Comparison of ENCODE assay signal across 9 cellular contexts in the genomic region with DNA sequence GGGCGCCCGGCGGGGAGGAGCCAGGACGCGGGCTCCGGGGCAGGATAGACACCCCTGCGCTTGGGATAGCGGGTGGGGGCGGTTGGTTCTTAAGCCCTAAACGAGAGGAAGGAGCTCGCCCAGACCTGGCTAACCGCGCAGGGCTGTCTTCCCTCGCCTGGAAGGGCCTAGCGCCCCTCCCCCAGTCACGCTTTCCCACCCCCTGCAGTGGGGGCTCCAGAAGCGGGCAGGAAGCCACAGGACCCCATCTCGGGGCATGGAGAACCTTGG. TPM values are rescaled to one million over a fixed set of nuclear protein-coding genes. Genes with fewer than 3 reads are reported as not detected.
A peak's percentile ranks its signal among the peaks of the same experiment; 100 is the strongest.
DNase-seq lines count a peak whose midpoint lies in the region; ATAC-seq and TF ChIP-seq lines count a peak whose summit lies in the region.
"Had no signal": no experiment of that assay in that cellular context is flagged by ENCODE, and none has a peak within 500 bp of the region (broad histone marks: within the 10 kb centered on the region; RNA-seq: fewer than 3 reads in every experiment).

No MANE protein-coding gene starts in this region.

- no peak for TF ChIP-seq POLR2A in esophagus muscularis mucosa (IDR thresholded peaks at IDR 0.05; ENCODE audit: low read depth)

- H3K27ac ChIP-seq in esophagus muscularis mucosa (replicated peaks in 1 of 4) (no peak overlapping the region), osteoblast (ENCODE audit: low read depth, low read length) (no peak overlapping the region)

- no peaks in the 10 kb centered on the region for H4K20me1 ChIP-seq in osteoblast (ENCODE audit: insufficient read depth, low read length)

- H3K36me3 ChIP-seq in esophagus muscularis mucosa (no peaks in the 10 kb centered on the region), osteoblast (ENCODE audit: insufficient read depth, low read length) (no peaks in the 10 kb centered on the region)

- H3K79me2 ChIP-seq in osteoblast (ENCODE audit: insufficient read depth, low read length): no peaks in the 10 kb centered on the region

- TF ChIP-seq CTCF in AG04449 (IDR thresholded peaks at IDR 0.05; ENCODE audit: insufficient read depth, low read length, missing control alignments): no peak
- no peak for TF ChIP-seq CTCF in esophagus muscularis mucosa (IDR thresholded peaks at IDR 0.05)
- no peak for TF ChIP-seq CTCF in osteoblast (IDR thresholded peaks at IDR 0.05; ENCODE audit: extremely low read depth, low read depth, low read length)

- peak overlapping the region; percentile 46 for H3K4me3 ChIP-seq in AG04449 (ENCODE audit: low read depth, low read length)
- H3K4me3 ChIP-seq in Jurkat, Clone E6-1 (ENCODE audit: low read length): peak overlapping the region; percentile 54
- H3K4me3 ChIP-seq in esophagus muscularis mucosa: peak overlapping the region; percentile 39 to 48 (median 44)
- H3K4me3 ChIP-seq in osteoblast (ENCODE audit: insufficient read depth, low read length): peak overlapping the region; percentile 63

- ATAC-seq in HG02981 (IDR thresholded peaks at IDR 0.05; ENCODE audit: unreplicated experiment): no peak

- peak overlapping the region; percentile 81 for H3K4me2 ChIP-seq in osteoblast (ENCODE audit: insufficient read depth, low read length)

- H3K4me1 ChIP-seq in esophagus muscularis mucosa: peaks cover 38 to 82% (median 71%) of the 10 kb centered on the region in 4 donors
- peaks cover 9% of the 10 kb centered on the region for H3K4me1 ChIP-seq in osteoblast (ENCODE audit: insufficient read depth, low read length)

- CTCF ChIA-PET in AG04449 (lab: Yijun Ruan, JAX): interaction anchor here (0.7 to 2.6 kb wide), 11 partner anchors 9 to 1095 kb away, joined by 3 to 10 read pairs (median 4); no protein-coding TSS in a partner anchor

- H3K27me3 ChIP-seq in esophagus muscularis mucosa: peaks cover 6 to 98% (median 83%) of the 10 kb centered on the region in 4 donors
- peaks cover 84% of the 10 kb centered on the region for H3K27me3 ChIP-seq in osteoblast (ENCODE audit: insufficient read depth, low read length)

- H3K9me3 ChIP-seq in esophagus muscularis mucosa (no peaks in the 10 kb centered on the region), osteoblast (ENCODE audit: low read depth, low read length) (no peaks in the 10 kb centered on the region)

- H2AFZ ChIP-seq in osteoblast (ENCODE audit: low read length): peak overlapping the region; percentile 51

- TF ChIP-seq EP300 in esophagus muscularis mucosa (IDR thresholded peaks at IDR 0.05): no peak

- no CpG with 5 or more reads among the region's 18 CpGs for WGBS in esophagus muscularis mucosa

- POLR2A ChIA-PET in AG04449 (lab: Yijun Ruan, JAX): no interaction called here

- no peak for DNase-seq in AG04449 (ENCODE audit: low read depth, low spot score)
- no peak for DNase-seq in Jurkat, Clone E6-1 (ENCODE audit: low read depth, low spot score)
- no peak for DNase-seq in esophagus muscularis mucosa (ENCODE audit: extremely low spot score)
- no peak for DNase-seq in osteoblast (ENCODE audit: insufficient read length, low spot score, missing footprints)
- no peak for DNase-seq in SW 1271 (lab: John Stamatoyannopoulos, UW)
- no peak for DNase-seq in NCI-H526 treated with DMSO at 0.1 percent for 48 hours (lab: John Stamatoyannopoulos, UW)
- DNase-seq in DMS153 (lab: John Stamatoyannopoulos, UW): no peak

- intact Hi-C loops in esophagus muscularis mucosa (cut with DNase I): no loop called here

RNA-seq across cellular contexts. Expression of a gene that starts 6.5 kb away (rescaled TPM):
- polyA plus RNA-seq in Jurkat, Clone E6-1 (2012; ENCODE audit: insufficient read depth, insufficient read length): 0.58 TPM
- total RNA-seq in esophagus muscularis mucosa: not detected
- not detected in 2 replicates for total RNA-seq in osteoblast
- total RNA-seq: RPMI7951 had no signal
